Comparison of ENCODE assay signal across 8 cellular contexts in the genomic region with DNA sequence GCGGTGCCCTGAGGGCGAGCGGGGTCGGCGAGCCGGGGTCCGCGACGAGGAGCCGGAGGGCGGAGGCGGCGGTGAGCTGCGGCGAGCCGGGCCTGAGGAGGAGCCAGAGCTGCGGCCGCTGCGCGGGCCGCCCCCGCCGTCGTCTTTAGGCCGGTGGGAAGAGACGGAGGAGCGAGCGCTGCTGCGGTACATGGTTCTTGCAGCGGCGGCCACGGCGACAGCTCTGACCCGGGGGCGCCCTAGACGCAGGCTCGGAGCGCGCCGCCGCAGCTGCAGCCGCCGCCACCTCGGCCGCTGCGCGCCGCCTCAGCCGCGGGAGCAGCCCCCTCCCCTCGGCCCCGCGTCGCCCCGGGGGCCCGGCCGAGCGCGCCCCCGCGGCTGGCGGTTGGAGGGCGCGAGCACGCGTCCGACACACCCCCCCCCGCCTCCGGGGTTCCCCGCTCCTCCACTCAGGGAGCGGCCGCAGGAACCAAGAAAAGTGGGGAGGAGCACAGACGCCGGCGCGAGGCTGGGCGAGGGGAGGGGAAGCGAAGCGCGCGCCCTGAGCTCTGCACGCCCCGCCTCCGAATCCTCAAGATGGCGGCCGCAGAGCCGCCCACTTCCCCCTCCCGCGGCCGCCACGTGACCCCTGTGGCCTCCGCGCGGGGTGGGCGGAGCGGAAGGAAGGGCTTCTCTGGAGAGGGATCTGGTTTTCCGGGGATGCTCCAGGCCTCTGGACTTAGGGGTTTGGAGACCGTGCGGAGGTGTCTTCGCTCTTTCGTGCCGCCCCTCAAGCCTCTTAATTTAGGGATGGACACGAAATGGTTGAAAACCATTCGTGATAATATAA. TPM values are rescaled to one million over a fixed set of nuclear protein-coding genes. Genes with fewer than 3 reads are reported as not detected.
DNase-seq lines count a peak whose midpoint lies in the region; ATAC-seq and TF ChIP-seq lines count a peak whose summit lies in the region.

A gene with protein sequence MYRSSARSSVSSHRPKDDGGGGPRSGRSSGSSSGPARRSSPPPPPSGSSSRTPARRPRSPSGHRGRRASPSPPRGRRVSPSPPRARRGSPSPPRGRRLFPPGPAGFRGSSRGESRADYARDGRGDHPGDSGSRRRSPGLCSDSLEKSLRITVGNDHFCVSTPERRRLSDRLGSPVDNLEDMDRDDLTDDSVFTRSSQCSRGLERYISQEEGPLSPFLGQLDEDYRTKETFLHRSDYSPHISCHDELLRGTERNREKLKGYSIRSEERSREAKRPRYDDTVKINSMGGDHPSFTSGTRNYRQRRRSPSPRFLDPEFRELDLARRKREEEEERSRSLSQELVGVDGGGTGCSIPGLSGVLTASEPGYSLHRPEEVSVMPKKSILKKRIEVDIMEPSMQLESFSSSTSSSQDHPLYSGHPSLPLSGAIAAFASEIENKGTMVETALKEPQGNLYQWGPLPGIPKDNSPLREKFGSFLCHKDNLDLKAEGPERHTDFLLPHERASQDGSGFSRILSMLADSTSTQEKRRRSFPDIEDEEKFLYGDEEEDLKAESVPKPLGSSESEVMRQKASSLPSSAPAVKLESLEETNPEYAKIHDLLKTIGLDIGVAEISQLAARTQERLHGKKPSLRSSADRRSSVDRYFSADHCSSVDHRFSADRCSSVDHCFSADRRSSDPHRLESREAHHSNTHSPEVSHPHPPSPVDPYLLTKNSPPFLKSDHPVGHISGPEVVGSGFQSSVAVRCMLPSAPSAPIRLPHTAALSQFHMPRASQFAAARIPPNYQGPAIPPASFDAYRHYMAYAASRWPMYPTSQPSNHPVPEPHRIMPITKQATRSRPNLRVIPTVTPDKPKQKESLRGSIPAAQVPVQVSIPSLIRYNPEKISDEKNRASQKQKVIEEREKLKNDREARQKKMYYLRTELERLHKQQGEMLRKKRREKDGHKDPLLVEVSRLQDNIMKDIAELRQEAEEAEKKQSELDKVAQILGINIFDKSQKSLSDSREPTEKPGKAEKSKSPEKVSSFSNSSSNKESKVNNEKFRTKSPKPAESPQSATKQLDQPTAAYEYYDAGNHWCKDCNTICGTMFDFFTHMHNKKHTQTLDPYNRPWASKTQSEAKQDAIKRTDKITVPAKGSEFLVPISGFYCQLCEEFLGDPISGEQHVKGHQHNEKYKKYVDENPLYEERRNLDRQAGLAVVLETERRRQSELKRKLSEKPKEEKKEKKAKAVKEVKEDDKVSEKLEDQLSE (N-terminal part only) (minus strand): TSS at position 474 of the 829 bp plus-strand sequence. CDS start 282 bp downstream, at position 192.

- H3K27ac ChIP-seq in VCaP: peak within 1 kb of the TSS; percentile 92
- peak within 1 kb of the TSS; percentile 81 to 83 for H3K27ac ChIP-seq in breast epithelium
- H3K27ac ChIP-seq in skeletal muscle tissue (ENCODE audit: low read depth, low read length): peak within 1 kb of the TSS; percentile 78

- no peaks in the 10 kb centered on the region for H3K27me3 ChIP-seq in breast epithelium
- H3K27me3 ChIP-seq in skeletal muscle tissue (ENCODE audit: control insufficient read depth in 3 of 3, insufficient read depth in 3 of 3, low read length in 3 of 3): no peaks in the 10 kb centered on the region

- intact Hi-C loops in breast epithelium (cut with DNase I; ENCODE audit: low total_unique reads): loop anchor here (10.0 kb wide), 1 partner anchor 135 kb away; no protein-coding TSS in a partner anchor

- TF ChIP-seq CTCF in VCaP (conservative IDR thresholded peaks at IDR 0.05) (no peak), breast epithelium (IDR thresholded peaks at IDR 0.05) (no peak)

- H3K4me3 ChIP-seq in breast epithelium: peak within 1 kb of the TSS; percentile 67 to 93 (median 83)
- H3K4me3 ChIP-seq in iPS-18c (ENCODE audit: insufficient read depth, low read depth, low read length): peak within 1 kb of the TSS; percentile 76
- H3K4me3 ChIP-seq in skeletal muscle tissue (ENCODE audit: low read length in 3 of 3): peak within 1 kb of the TSS; percentile 87 to 89 (median 88)

- peak within 1 kb of the TSS; percentile 79 to 85 (median 81) for H3K9ac ChIP-seq in skeletal muscle tissue (ENCODE audit: low read depth in 1 of 3, low read length in 3 of 3)

- no peaks in the 10 kb centered on the region for H3K36me3 ChIP-seq in breast epithelium
- H3K36me3 ChIP-seq in skeletal muscle tissue (ENCODE audit: control insufficient read depth in 3 of 3, insufficient read depth in 3 of 3, low read length in 3 of 3): peaks cover 6 to 7% (median 6%) of the 10 kb centered on the region in 3 donors

- peak; percentile 96 for DNase-seq in ACHN
- peak; percentile 97 for DNase-seq in NCI-H2227 (lab: John Stamatoyannopoulos, UW; ENCODE audit: unreplicated experiment)
- DNase-seq in breast epithelium (ENCODE audit: low spot score in 2 of 2): peak; percentile 93 to 95

- H3K4me1 ChIP-seq in breast epithelium (no peaks in the 10 kb centered on the region), skeletal muscle tissue (ENCODE audit: control insufficient read depth in 3 of 3, insufficient read depth in 3 of 3, low read length in 3 of 3) (peaks cover 10 to 21% (median 21%) of the 10 kb centered on the region in 3 donors)

- TF ChIP-seq POLR2A in breast epithelium (IDR thresholded peaks at IDR 0.05): peak; percentile 26

- peak; percentile 85 for ATAC-seq in GM18907 (IDR thresholded peaks at IDR 0.05; ENCODE audit: unreplicated experiment)
- peak; percentile 71 for ATAC-seq in HG03139 (IDR thresholded peaks at IDR 0.05; ENCODE audit: unreplicated experiment)

- no peaks in the 10 kb centered on the region for H3K9me3 ChIP-seq in breast epithelium
- peaks cover 2% of the 10 kb centered on the region for H3K9me3 ChIP-seq in iPS-18c (ENCODE audit: control insufficient read depth, insufficient read depth, low read length)
- no peaks in the 10 kb centered on the region for H3K9me3 ChIP-seq in skeletal muscle tissue (ENCODE audit: control insufficient read depth in 3 of 3, low read length in 3 of 3)

- in situ Hi-C loops in ACHN (cut with HindIII; ENCODE audit: low pct_ligation_motif_present, low pct_unique_long_range_greater_than_20kb, low sequenced_read_pairs): no loop called here

RNA-seq across cellular contexts. Expression of the gene that starts here (rescaled TPM):
- total RNA-seq in breast epithelium (10 to 100 TPM; 15.4 to 19.5 (median 17.4) TPM), skeletal muscle tissue (6.3 TPM)

Comparison
In these comparisons a context has a peak if more than half of its experiments do, and no peak if none do; other contexts are left out.
1. Peak in every context shown above with its lines: DNase-seq, ATAC-seq, H3K4me3 ChIP-seq and H3K27ac ChIP-seq.